In the genomic region with DNA sequence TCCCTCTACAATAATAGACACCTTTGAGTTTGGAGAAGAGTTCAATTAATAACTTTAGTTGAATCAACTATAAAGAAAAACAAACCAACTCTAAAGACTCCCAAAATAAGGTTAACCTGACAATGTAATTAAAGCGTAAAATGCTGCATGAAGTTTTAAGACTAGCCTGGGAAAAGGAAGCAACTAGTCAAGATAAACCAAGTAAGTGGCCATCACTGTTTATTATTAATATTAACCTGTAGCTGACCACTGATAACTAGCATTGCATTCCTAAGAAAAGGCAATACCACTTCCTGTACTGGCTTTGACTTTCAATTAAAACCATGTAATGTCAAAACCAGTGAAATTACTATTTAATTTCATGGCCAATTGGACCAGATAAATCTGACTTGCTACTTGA, we compare ENCODE assay signal across 8 cellular contexts. TPM values are rescaled to one million over a fixed set of nuclear protein-coding genes. Genes with fewer than 3 reads are reported as not detected.
DNase-seq lines count a peak whose midpoint lies in the region; ATAC-seq and TF ChIP-seq lines count a peak whose summit lies in the region.

No MANE protein-coding gene starts in this region.

- H3K9ac ChIP-seq in mammary epithelial cell (ENCODE audit: insufficient read depth, low read length), result peak overlapping the region; percentile 99

- H3K27ac ChIP-seq in left ventricle myocardium inferior (replicated peaks) (peak overlapping the region; percentile 98), mammary epithelial cell (ENCODE audit: insufficient read depth, low read depth, low read length) (peak overlapping the region; percentile 99), vagina (peak overlapping the region; percentile 99)

- 0% methylated on average over 1 of the region's 1 CpG for WGBS in mammary epithelial cell (ENCODE audit: low coverage, missing lambda C conversion rate)

- TF ChIP-seq CTCF in left ventricle myocardium inferior (IDR thresholded peaks at IDR 0.05; ENCODE audit: borderline replicate concordance) (no peak), mammary epithelial cell (conservative IDR thresholded peaks at IDR 0.05 in 1 of 2, IDR thresholded peaks at IDR 0.05 in 1 of 2; ENCODE audit: extremely low read depth in 1 of 2, insufficient read depth in 1 of 2, low read depth in 1 of 2, low read length in 2 of 2) (no peak), vagina (IDR thresholded peaks at IDR 0.05) (no peak)

- H3K4me3 ChIP-seq in left ventricle myocardium inferior, result peak overlapping the region; percentile 92
- H3K4me3 ChIP-seq in mammary epithelial cell (replicated peaks in 1 of 3; ENCODE audit: insufficient read depth in 1 of 3, low read depth in 2 of 3, low read length in 3 of 3), result peak overlapping the region; percentile 64 to 99 (median 85)
- H3K4me3 ChIP-seq in mononuclear cell (ENCODE audit: low read length), result peak overlapping the region; percentile 100
- H3K4me3 ChIP-seq in vagina, result peak overlapping the region; percentile 82 to 98

- intact Hi-C loops in left ventricle myocardium inferior (cut with micrococcal nuclease) (no loop called here), left cardiac atrium (cut with DNase I) (no loop called here), mammary epithelial cell (cut with micrococcal nuclease) (loop anchor here (1.0 to 10.0 kb wide), 2 partner anchors 10 to 396 kb away; no protein-coding TSS in a partner anchor), vagina (cut with DNase I) (no loop called here)

- peak overlapping the region; percentile 94 for H3K4me2 ChIP-seq in mammary epithelial cell (ENCODE audit: insufficient read depth, low read depth, low read length)

- H4K20me1 ChIP-seq in mammary epithelial cell (ENCODE audit: insufficient read depth, low read length), result peaks cover 35% of the 10 kb centered on the region

- ATAC-seq in left cardiac atrium, result no peak

- H3K4me1 ChIP-seq in left ventricle myocardium inferior (peaks cover 94% of the 10 kb centered on the region), mammary epithelial cell (ENCODE audit: insufficient read depth, low read length) (peaks cover 16% of the 10 kb centered on the region), mononuclear cell (ENCODE audit: insufficient read depth, low read length) (peaks cover 40% of the 10 kb centered on the region), vagina (peaks cover 67% of the 10 kb centered on the region)

- no TSS peak for BruUV-seq in mammary epithelial cell (replicated peaks; lab: Mats Ljungman, UMichigan)

- TF ChIP-seq POLR2A in vagina (IDR thresholded peaks at IDR 0.05), result no peak

- CTCF ChIA-PET in mammary epithelial cell (lab: Charles Lee; ENCODE audit: low non-redundant PET), result interaction anchor here (0.5 kb wide), 1 partner anchor 10 kb away, joined by 3 read pairs; no protein-coding TSS in a partner anchor

- H3K27me3 ChIP-seq in left ventricle myocardium inferior (ENCODE audit: low read depth) (no peaks in the 10 kb centered on the region), mammary epithelial cell (ENCODE audit: insufficient read depth, low read length) (no peaks in the 10 kb centered on the region), mononuclear cell (ENCODE audit: insufficient read depth, low read length) (no peaks in the 10 kb centered on the region), vagina (no peaks in the 10 kb centered on the region)

- peaks cover 80% of the 10 kb centered on the region for H3K79me2 ChIP-seq in mammary epithelial cell (ENCODE audit: insufficient read depth, low read length)

- H3K9me3 ChIP-seq in left ventricle myocardium inferior (replicated peaks), result no peaks in the 10 kb centered on the region
- H3K9me3 ChIP-seq in mammary epithelial cell (replicated peaks; ENCODE audit: insufficient read depth, low read length), result no peaks in the 10 kb centered on the region
- H3K9me3 ChIP-seq in mononuclear cell (ENCODE audit: low read depth, low read length), result no peaks in the 10 kb centered on the region
- no peaks in the 10 kb centered on the region for H3K9me3 ChIP-seq in vagina

- DNase-seq in left ventricle myocardium inferior, result no peak
- no peak for DNase-seq in left cardiac atrium
- no peak for DNase-seq in mammary epithelial cell
- DNase-seq in vagina (ENCODE audit: extremely low spot score in 2 of 2), result no peak
- no peak for DNase-seq in cerebellum (ENCODE audit: low spot score)
- DNase-seq in NCI-H524 (lab: John Stamatoyannopoulos, UW), result no peak
- DNase-seq in stimulated activated CD4-positive, alpha-beta T cell treated with anti-CD3 and anti-CD28 coated beads, Interleukin-4, amount 100 ng/mL, for 24 hours, result no peak

- dilution Hi-C loops in mammary epithelial cell (cut with HindIII; ENCODE audit: low sequenced_read_pairs), result no loop called here

- H3K36me3 ChIP-seq in left ventricle myocardium inferior (peaks cover 25% of the 10 kb centered on the region), mammary epithelial cell (ENCODE audit: insufficient read depth, low read length) (peaks cover 21% of the 10 kb centered on the region), vagina (peaks cover 0 to 23% of the 10 kb centered on the region in 2 donors)

- in situ Hi-C loops in mammary epithelial cell (cut with MboI; ENCODE audit: low sequenced_read_pairs in 2 of 2), result no loop called here

- no peak overlapping the region for H2AFZ ChIP-seq in mammary epithelial cell (ENCODE audit: low read depth, low read length)

RNA-seq across cellular contexts. Expression of a gene that starts 3.0 kb away (rescaled TPM):
- total RNA-seq in left ventricle myocardium inferior (20.5 TPM), left cardiac atrium (10 to 100 TPM; 22.1 to 37.5 TPM), mammary epithelial cell (10 to 100 TPM; 33.4 to 37.5 TPM), mononuclear cell (206 TPM), vagina (42.0 TPM), cerebellum (29.7 TPM)
- 20.1 TPM for polyA plus RNA-seq in mammary epithelial cell
- 41.7 TPM for polyA minus RNA-seq in mammary epithelial cell

RNA-seq across cellular contexts. Expression of a gene that starts 48.9 kb away (rescaled TPM):
- total RNA-seq in left ventricle myocardium inferior (28.8 TPM), left cardiac atrium (10 to 100 TPM; 14.1 to 19.8 TPM), mammary epithelial cell (10 to 100 TPM in 1 of 2 donors, 1 to 10 TPM in 1; 4.8 to 11.8 TPM), mononuclear cell (under 0.01 TPM), vagina (15.0 TPM), cerebellum (13.6 TPM)
- 7.4 TPM for polyA plus RNA-seq in mammary epithelial cell
- 11.8 TPM for polyA minus RNA-seq in mammary epithelial cell
